9 cellular contexts compared by ENCODE assay signal in genomic region chr13:76667551-76667950, GRCh38.
DNase-seq lines count a peak whose midpoint lies in the region; ATAC-seq and TF ChIP-seq lines count a peak whose summit lies in the region.
"Had no signal": no experiment of that assay in that cellular context is flagged by ENCODE, and none has a peak within 500 bp of the region (broad histone marks: within the 10 kb centered on the region; RNA-seq: fewer than 3 reads in every experiment).

No MANE protein-coding gene starts in this region.

- DNase-seq in SIG-M5 treated with dmso at 0.1 percent for 504 hours (lab: John Stamatoyannopoulos, UW; ENCODE audit: unreplicated experiment): peak; percentile 62
- no peak for DNase-seq in SIG-M5 (lab: John Stamatoyannopoulos, UW)
- peak; percentile 24 for DNase-seq in NCI-H345 (lab: John Stamatoyannopoulos, UW)
- peak; percentile 89 for DNase-seq in fibroblast of pulmonary artery (ENCODE audit: low read depth)
- DNase-seq in stimulated activated naive CD8-positive, alpha-beta T cell treated with anti-CD3 and anti-CD28 coated beads, Interleukin-15, Interleukin-2, amounts not matched to agents 100 U/mL and 50 U/mL, for 24 hours: no peak
- DNase-seq in NK-92 treated with Interleukin-12 subunit alpha and Interleukin-12 subunit beta, amount 100 ng/mL, for 24 hours (lab: John Stamatoyannopoulos, UW): no peak
- DNase-seq in stomach: no peak

- H3K27me3 ChIP-seq in stomach: no peaks in the 10 kb centered on the region

- peaks cover 0 to 13% (median 0%) of the 10 kb centered on the region in 4 donors for H3K4me1 ChIP-seq in stomach
- H3K4me1 ChIP-seq: Caco-2 had no signal

- no peaks in the 10 kb centered on the region for H3K9me3 ChIP-seq in stomach
- H3K9me3 ChIP-seq: Caco-2 had no signal

- no peak for TF ChIP-seq POLR2A in stomach (IDR thresholded peaks at IDR 0.05)

- peak; percentile 68 for TF ChIP-seq CTCF in fibroblast of pulmonary artery (IDR thresholded peaks at IDR 0.05; ENCODE audit: low read length, missing control alignments)
- no peak for TF ChIP-seq CTCF in stomach (IDR thresholded peaks at IDR 0.05)

- ATAC-seq in stimulated activated naive CD8-positive, alpha-beta T cell treated with anti-CD3 and anti-CD28 coated beads, Interleukin-15, Interleukin-2, amounts not matched to agents 100 U/mL and 50 U/mL, for 24 hours: peak; percentile 40
- ATAC-seq in GM18517 (IDR thresholded peaks at IDR 0.05; ENCODE audit: unreplicated experiment): no peak

- H3K36me3 ChIP-seq in stomach: no peaks in the 10 kb centered on the region

- intact Hi-C loops in stomach (cut with DNase I; ENCODE audit: low total_unique reads): no loop called here

- H3K4me3 ChIP-seq in fibroblast of pulmonary artery (replicated peaks; ENCODE audit: low read depth, low read length) (no peak overlapping the region), stomach (no peak overlapping the region)

- TF ChIP-seq EP300 in stomach (IDR thresholded peaks at IDR 0.05): no peak

- no peak overlapping the region for H3K27ac ChIP-seq in stomach

Comparison
In these comparisons a context has a peak if more than half of its experiments do, and no peak if none do; other contexts are left out.
1. DNase-seq: peak in SIG-M5 treated with dmso at 0.1 percent for 504 hours (single experiment), NCI-H345 (single experiment) and fibroblast of pulmonary artery (single experiment); none in SIG-M5 (single experiment), stimulated activated naive CD8-positive, alpha-beta T cell treated with anti-CD3 and anti-CD28 coated beads, Interleukin-15, Interleukin-2, amounts not matched to agents 100 U/mL and 50 U/mL, for 24 hours (single experiment), NK-92 treated with Interleukin-12 subunit alpha and Interleukin-12 subunit beta, amount 100 ng/mL, for 24 hours (single experiment) and stomach (single experiment).